22 cellular contexts compared by ENCODE assay signal in the genomic region with DNA sequence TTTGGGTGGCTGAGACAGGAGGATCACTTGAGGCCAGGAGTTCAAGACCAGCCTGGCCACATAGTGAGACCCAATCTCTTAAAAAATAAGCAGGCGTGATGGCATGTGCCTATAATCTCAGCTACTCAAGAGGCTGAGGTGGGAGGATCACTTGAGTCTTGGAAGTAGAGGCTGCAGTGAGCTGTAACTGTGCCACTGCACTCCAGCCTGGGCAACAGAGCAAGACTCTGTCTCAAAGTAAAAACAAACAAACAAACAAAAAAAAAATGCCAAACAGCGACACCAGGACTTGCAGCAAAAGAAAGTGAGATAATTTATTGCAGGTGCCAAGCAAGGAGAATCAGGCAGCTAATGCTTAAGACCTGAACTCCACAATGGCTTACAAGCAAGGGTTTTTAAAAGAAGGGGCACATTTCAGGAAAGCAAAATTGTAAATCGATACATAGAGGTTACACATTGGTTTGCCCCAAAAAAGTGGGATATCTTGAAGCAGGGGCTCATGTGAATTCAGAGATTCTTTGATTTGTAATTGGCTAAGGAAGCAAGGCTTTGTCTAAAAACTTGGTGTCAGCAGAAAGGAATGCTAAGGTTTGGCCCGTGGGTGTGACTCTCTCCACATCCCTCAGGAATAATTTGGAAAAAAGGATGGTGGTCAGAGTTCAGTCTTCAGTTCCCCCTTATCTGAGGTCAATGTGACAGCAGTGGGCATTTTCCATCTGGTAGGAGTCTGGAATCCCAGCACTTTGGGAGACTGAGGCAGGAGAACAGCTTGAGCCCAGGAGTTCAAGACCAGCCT. TPM values are rescaled to one million over a fixed set of nuclear protein-coding genes. Genes with fewer than 3 reads are reported as not detected.
DNase-seq lines count a peak whose midpoint lies in the region; ATAC-seq, FAIRE-seq and TF ChIP-seq lines count a peak whose summit lies in the region.
"Had no signal": no experiment of that assay in that cellular context is flagged by ENCODE, and none has a peak within 500 bp of the region (broad histone marks: within the 10 kb centered on the region; RNA-seq: fewer than 3 reads in every experiment).

No MANE protein-coding gene starts in this region.

- H4K91ac ChIP-seq in H1 (replicated peaks; ENCODE audit: insufficient read length, low read length) (no peak overlapping the region), neuronal stem cell (ENCODE audit: low read depth, low read length, poor library complexity) (no peak overlapping the region)

- H3K9ac ChIP-seq in MM.1S (ENCODE audit: low read length) (no peak overlapping the region; the same call in 1 of the 2 replicates), H1 (replicated peaks in 1 of 4; ENCODE audit: extremely low read depth in 1 of 4, low read depth in 3 of 4, low read length in 3 of 4) (no peak overlapping the region), neuronal stem cell (ENCODE audit: low read depth, low read length, poor library complexity) (no peak overlapping the region)
- H3K9ac ChIP-seq: SK-N-SH had no signal

- TF ChIP-seq CTCF in MM.1S (IDR thresholded peaks at IDR 0.05; ENCODE audit: low read length) (no peak), H1 (IDR thresholded peaks at IDR 0.05; ENCODE audit: control extremely low read depth in 1 of 3, insufficient read depth in 1 of 3, low read depth in 1 of 3, low read length in 3 of 3) (no peak), spleen (IDR thresholded peaks at IDR 0.05 in 8 of 11, conservative IDR thresholded peaks at IDR 0.05 in 3 of 11) (no peak)

- DNase-seq in GM03348 (ENCODE audit: low spot score), result peak; percentile 49
- no peak for DNase-seq in MM.1S
- no peak for DNase-seq in H1 (ENCODE audit: low read depth in 1 of 2, low spot score in 2 of 2)
- no peak for DNase-seq in spleen
- DNase-seq in activated CD4-positive, alpha-beta T cell treated with anti-CD3 and anti-CD28 coated beads for 36 hours, result no peak
- no peak for DNase-seq in neuronal stem cell (ENCODE audit: low spot score)
- DNase-seq: activated CD4-positive, alpha-beta T cell treated with anti-CD3 and anti-CD28 coated beads for 4 hours; activated naive CD4-positive, alpha-beta T cell treated with anti-CD3 and anti-CD28 coated beads for 36 hours; activated T-cell treated with anti-CD3 and anti-CD28 coated beads for 4 hours; dermis blood vessel endothelial cell; glutamatergic neuron; MV-4-11; NCI-H2029; NCI-H524; OCI-M1; SK-N-SH; tibial artery had no signal

- H2BK20ac ChIP-seq in H1 (ENCODE audit: low read length), result peak overlapping the region; percentile 36; the same call in 1 of the 2 replicates

- TF ChIP-seq POLR2A in H1 (IDR thresholded peaks at IDR 0.05; ENCODE audit: control extremely low read depth in 1 of 2, low read depth in 2 of 2, low read length in 2 of 2) (no peak), spleen (IDR thresholded peaks at IDR 0.05) (no peak)

- H3K36me3 Mint-ChIP-seq in activated CD4-positive, alpha-beta T cell treated with anti-CD3 and anti-CD28 coated beads for 36 hours (ENCODE audit: low read depth), result no peaks in the 10 kb centered on the region
- H3K36me3 Mint-ChIP-seq: natural killer cell treated with Interleukin-12 subunit alpha and Interleukin-12 subunit beta and Interleukin-15 and Interleukin-18, amount 100 ng/mL, for 72 hours had no signal

- peaks cover 3% of the 10 kb centered on the region for H3K23me2 ChIP-seq in H1 (ENCODE audit: low read depth, low read length)

- POLR2A ChIA-PET in H1 (lab: Charles Lee; ENCODE audit: partially characterized antibody), result interaction anchor here (0.8 to 2.4 kb wide), 5 partner anchors 9 to 24 kb away, joined by 3 to 6 read pairs (median 5); no protein-coding TSS in a partner anchor
- POLR2A ChIA-PET in activated CD4-positive, alpha-beta T cell treated with anti-CD3 and anti-CD28 coated beads for 36 hours (lab: Charles Lee), result no interaction called here

- H3K9me2 ChIP-seq in MM.1S (replicated peaks; ENCODE audit: insufficient read depth, low read length), result no peaks in the 10 kb centered on the region
- H3K9me2 ChIP-seq: SK-N-SH had no signal

- H3K36me3 ChIP-seq in MM.1S (replicated peaks; ENCODE audit: insufficient read depth, low read length) (no peaks in the 10 kb centered on the region), H1 (ENCODE audit: control insufficient read depth in 2 of 4, insufficient read depth in 4 of 4, low read length in 3 of 4) (no peaks in the 10 kb centered on the region), spleen (no peaks in the 10 kb centered on the region), neuronal stem cell (replicated peaks in 1 of 2; ENCODE audit: control insufficient read depth in 2 of 2, insufficient read depth in 2 of 2, low read length in 2 of 2) (no peaks in the 10 kb centered on the region)
- H3K36me3 ChIP-seq: HAP-1, prostate gland, tibial artery had no signal

- no peak overlapping the region for H3K56ac ChIP-seq in H1 (replicated peaks; ENCODE audit: insufficient read length, low read depth, low read length)

- no peak overlapping the region for H2BK120ac ChIP-seq in H1 (replicated peaks; ENCODE audit: low read depth, low read length)
- no peak overlapping the region for H2BK120ac ChIP-seq in neuronal stem cell (ENCODE audit: low read depth, low read length)

- H3F3A ChIP-seq in MM.1S (ENCODE audit: insufficient read depth, low read length), result peaks cover 15% of the 10 kb centered on the region

- no peaks in the 10 kb centered on the region for H3K9me3 Mint-ChIP-seq in activated CD4-positive, alpha-beta T cell treated with anti-CD3 and anti-CD28 coated beads for 36 hours (ENCODE audit: low read depth)
- H3K9me3 Mint-ChIP-seq: natural killer cell treated with Interleukin-12 subunit alpha and Interleukin-12 subunit beta and Interleukin-15 and Interleukin-18, amount 100 ng/mL, for 72 hours had no signal

- H3K4me1 ChIP-seq in MM.1S (ENCODE audit: low read length) (peaks cover 31% of the 10 kb centered on the region), H1 (replicated peaks in 1 of 4; ENCODE audit: control insufficient read depth in 3 of 4, insufficient read depth in 4 of 4, low read length in 3 of 4) (peaks cover 0 to 8% (median 3%) of the 10 kb centered on the region in 4 experiments; a peak in 5 of 7 replicates), spleen (peaks cover 7 to 38% (median 26%) of the 10 kb centered on the region in 6 donors), neuronal stem cell (ENCODE audit: control insufficient read depth in 2 of 2, insufficient read depth in 1 of 2, low read depth in 1 of 2, low read length in 2 of 2) (peaks cover 6 to 7% of the 10 kb centered on the region in 2 donors)
- H3K4me1 ChIP-seq: prostate gland had no signal

- H3K14ac ChIP-seq in H1 (ENCODE audit: insufficient read length) (no peak overlapping the region), neuronal stem cell (ENCODE audit: low read length) (no peak overlapping the region)

- H4K20me1 ChIP-seq in MM.1S (ENCODE audit: insufficient read depth, low read length) (no peaks in the 10 kb centered on the region), H1 (replicated peaks in 1 of 2; ENCODE audit: control insufficient read depth in 1 of 2, insufficient read depth in 2 of 2, low read length in 2 of 2) (no peaks in the 10 kb centered on the region)

- H3K18ac ChIP-seq in H1 (ENCODE audit: extremely low read depth, low read length) (no peak overlapping the region), neuronal stem cell (ENCODE audit: low read length) (no peak overlapping the region)

- H3K4ac ChIP-seq in H1 (replicated peaks; ENCODE audit: insufficient read length, low read depth, low read length) (no peak overlapping the region), neuronal stem cell (ENCODE audit: low read length) (no peak overlapping the region)

- no peak for TF ChIP-seq EP300 in H1 (IDR thresholded peaks at IDR 0.05; ENCODE audit: borderline replicate concordance in 1 of 2, low read depth in 2 of 2, low read length in 2 of 2)

- H3K4me3 Mint-ChIP-seq in activated CD4-positive, alpha-beta T cell treated with anti-CD3 and anti-CD28 coated beads for 36 hours, result no peak overlapping the region
- H3K4me3 Mint-ChIP-seq: activated naive CD4-positive, alpha-beta T cell treated with anti-CD3 and anti-CD28 coated beads for 36 hours; natural killer cell treated with Interleukin-12 subunit alpha and Interleukin-12 subunit beta and Interleukin-15 and Interleukin-18, amount 100 ng/mL, for 72 hours had no signal

- H3K4me2 ChIP-seq in MM.1S (ENCODE audit: low read depth, low read length) (peak overlapping the region; percentile 58; the same call in 1 of the 2 replicates), H1 (ENCODE audit: insufficient read depth in 1 of 2, low read depth in 2 of 2, low read length in 2 of 2) (no peak overlapping the region), neuronal stem cell (ENCODE audit: insufficient read depth, low read length, poor library complexity, severe bottlenecking) (no peak overlapping the region)
- H3K4me2 ChIP-seq: SK-N-SH had no signal

- FAIRE-seq in H1 (lab: Jason Lieb, UNC), result no peak

- H2BK5ac ChIP-seq in H1 (ENCODE audit: low read depth, low read length) (no peak overlapping the region), neuronal stem cell (ENCODE audit: low read length) (no peak overlapping the region)

- H3K79me1 ChIP-seq in H1 (ENCODE audit: low read depth, low read length) (no peaks in the 10 kb centered on the region), neuronal stem cell (ENCODE audit: low read depth, low read length) (no peaks in the 10 kb centered on the region)

- H2BK15ac ChIP-seq in H1 (ENCODE audit: low read length) (no peak overlapping the region), neuronal stem cell (ENCODE audit: low read length) (no peak overlapping the region)

- H3K27me3 Mint-ChIP-seq in activated CD4-positive, alpha-beta T cell treated with anti-CD3 and anti-CD28 coated beads for 36 hours, result no peaks in the 10 kb centered on the region
- H3K27me3 Mint-ChIP-seq: natural killer cell treated with Interleukin-12 subunit alpha and Interleukin-12 subunit beta and Interleukin-15 and Interleukin-18, amount 100 ng/mL, for 72 hours had no signal

- no peak overlapping the region for H2BK12ac ChIP-seq in H1 (ENCODE audit: low read depth, low read length)
- no peak overlapping the region for H2BK12ac ChIP-seq in neuronal stem cell (ENCODE audit: low read length)

- H3K27ac Mint-ChIP-seq in activated CD4-positive, alpha-beta T cell treated with anti-CD3 and anti-CD28 coated beads for 36 hours, result no peak overlapping the region
- H3K27ac Mint-ChIP-seq: activated naive CD4-positive, alpha-beta T cell treated with anti-CD3 and anti-CD28 coated beads for 36 hours; natural killer cell treated with Interleukin-12 subunit alpha and Interleukin-12 subunit beta and Interleukin-15 and Interleukin-18, amount 100 ng/mL, for 72 hours had no signal

- H3K4me1 Mint-ChIP-seq in activated CD4-positive, alpha-beta T cell treated with anti-CD3 and anti-CD28 coated beads for 36 hours, result peaks cover 10% of the 10 kb centered on the region

- H2AK5ac ChIP-seq in H1 (ENCODE audit: low read depth, low read length) (no peak overlapping the region), neuronal stem cell (ENCODE audit: low read depth, low read length) (no peak overlapping the region)

- no peak for TF ChIP-seq RAD21 in H1 (IDR thresholded peaks at IDR 0.05 in 1 of 2, conservative IDR thresholded peaks at IDR 0.05 in 1 of 2; ENCODE audit: low read depth in 2 of 2, low read length in 2 of 2)

- intact Hi-C loops in spleen (cut with DNase I; ENCODE audit: low total_unique reads), result no loop called here
- intact Hi-C loops in activated CD4-positive, alpha-beta T cell treated with anti-CD3 and anti-CD28 coated beads for 36 hours (cut with DNase I, micrococcal nuclease), result no loop called here

- H3K23ac ChIP-seq in H1 (ENCODE audit: insufficient read length) (no peak overlapping the region), neuronal stem cell (ENCODE audit: low read depth, low read length, poor library complexity) (no peak overlapping the region)

- no peak for ATAC-seq in HG03108 (IDR thresholded peaks at IDR 0.05; ENCODE audit: unreplicated experiment)
- ATAC-seq in activated CD4-positive, alpha-beta T cell treated with anti-CD3 and anti-CD28 coated beads for 36 hours, result no peak
- ATAC-seq: natural killer cell treated with Interleukin-12 subunit alpha and Interleukin-12 subunit beta and Interleukin-15 and Interleukin-18, amount 100 ng/mL, for 72 hours had no signal

- H4K8ac ChIP-seq in H1 (ENCODE audit: extremely low read depth, insufficient read depth, low read length), result no peak overlapping the region
- H4K8ac ChIP-seq in neuronal stem cell (ENCODE audit: low read depth, low read length), result no peak overlapping the region

- H4K5ac ChIP-seq in H1 (ENCODE audit: insufficient read length, low read depth, low read length), result no peak overlapping the region

- no peaks in the 10 kb centered on the region for H3K79me2 ChIP-seq in MM.1S (ENCODE audit: low read length)
- H3K79me2 ChIP-seq in H1 (ENCODE audit: control insufficient read depth in 1 of 2, insufficient read depth in 2 of 2, low read length in 2 of 2), result no peaks in the 10 kb centered on the region

- H3K9me3 ChIP-seq in MM.1S (replicated peaks; ENCODE audit: insufficient read depth, low read length) (no peaks in the 10 kb centered on the region), H1 (ENCODE audit: insufficient read depth in 2 of 2, low read depth in 1 of 2, low read length in 1 of 2) (no peaks in the 10 kb centered on the region), spleen (peaks cover 0 to 9% (median 0%) of the 10 kb centered on the region in 8 donors), neuronal stem cell (replicated peaks in 1 of 2; ENCODE audit: control insufficient read depth in 2 of 2, insufficient read depth in 1 of 2, low read depth in 1 of 2, low read length in 2 of 2) (peaks cover 6 to 11% of the 10 kb centered on the region in 2 donors)
- H3K9me3 ChIP-seq: prostate gland, SK-N-SH, tibial artery had no signal

- H3K27ac ChIP-seq in MM.1S (ENCODE audit: low read length), result peak overlapping the region; percentile 72; the same call in 1 of the 2 replicates
- H3K27ac ChIP-seq in H1 (ENCODE audit: low read depth, low read length), result no peak overlapping the region
- H3K27ac ChIP-seq in spleen, result peak overlapping the region in 5 of 8 donors; percentile 29 to 55 (median 41)
- no peak overlapping the region for H3K27ac ChIP-seq in neuronal stem cell (replicated peaks; ENCODE audit: low read length)
- H3K27ac ChIP-seq: C4-2B, prostate gland, tibial artery had no signal

- H2AFZ ChIP-seq in MM.1S (ENCODE audit: low read length) (no peak overlapping the region; the same call in 1 of the 2 replicates), H1 (ENCODE audit: low read length) (no peak overlapping the region), neuronal stem cell (ENCODE audit: low read length) (no peak overlapping the region)

- H3K27me3 ChIP-seq in MM.1S (replicated peaks; ENCODE audit: insufficient read depth, low read length) (no peaks in the 10 kb centered on the region), H1 (replicated peaks in 1 of 4; ENCODE audit: control insufficient read depth in 3 of 4, extremely low read depth in 1 of 4, insufficient read depth in 3 of 4, low read length in 3 of 4) (no peaks in the 10 kb centered on the region), spleen (replicated peaks in 1 of 7) (no peaks in the 10 kb centered on the region), neuronal stem cell (ENCODE audit: control insufficient read depth in 3 of 3, insufficient read depth in 3 of 3, low read depth in 1 of 3, low read length in 3 of 3) (no peaks in the 10 kb centered on the region)
- H3K27me3 ChIP-seq: tibial artery had no signal

- H3K4me3 ChIP-seq in MM.1S (ENCODE audit: low read length) (no peak overlapping the region), H1 (ENCODE audit: extremely low read depth in 1 of 4, insufficient read depth in 2 of 4, low read depth in 3 of 4, low read length in 4 of 4) (no peak overlapping the region), spleen (no peak overlapping the region), neuronal stem cell (ENCODE audit: low read length in 2 of 2) (no peak overlapping the region)
- H3K4me3 ChIP-seq: HAP-1, prostate gland, tibial artery had no signal

- WGBS in H1 (ENCODE audit: extremely low coverage in 1 of 2, insufficient coverage in 1 of 2, insufficient read length in 1 of 2, insufficient replicate concordance in 2 of 2, low coverage in 1 of 2, low lambda C conversion rate in 2 of 2, missing lambda C conversion rate in 1 of 2), 2 experiments, result 77% methylated on average over 4 of the region's 4 CpGs; no CpG with 5 or more reads in 1 of the 2 experiments
- WGBS in spleen, 5 donors, result 77 to 90% (median 89%) methylated on average over 4 of the region's 4 CpGs
- no CpG with 5 or more reads among the region's 4 CpGs for WGBS in neuronal stem cell (ENCODE audit: extremely low coverage in 2 of 2, insufficient read length in 2 of 2, insufficient replicate concordance in 1 of 2), 2 donors

- CTCF ChIA-PET in H1 (lab: Charles Lee; ENCODE audit: partially characterized antibody), result interaction anchor here (0.7 to 2.4 kb wide), 6 partner anchors 7 to 278 kb away, joined by 3 to 6 read pairs (median 4); a partner anchor contains a TSS
- CTCF ChIA-PET in activated CD4-positive, alpha-beta T cell treated with anti-CD3 and anti-CD28 coated beads for 36 hours (lab: Charles Lee), result interaction anchor here (1.5 to 2.8 kb wide), 3 partner anchors 14 to 17 kb away, joined by 6 to 11 read pairs (median 7); no protein-coding TSS in a partner anchor

RNA-seq across cellular contexts. Expression of a gene that starts 5.2 kb away (rescaled TPM):
- 31.0 and 32.9 TPM in 2 replicates for total RNA-seq in H1 (2021; fragmentation: NEBNext Ultra II Directional; extraction: Animal tissue kit (Norgen Biotek cat#: 25700))
- polyA plus RNA-seq in H1 (2011; rRNA removed) (74.8 and 79.0 TPM in 2 replicates), spleen (10 to 100 TPM; 16.4 to 29.6 (median 20.5) TPM)
- polyA plus RNA-seq in H1 (2011; cell fraction: cytosol; rRNA removed), result 88.7 TPM
- polyA plus RNA-seq in H1 (2011; cell fraction: nucleus; rRNA removed), result 104 TPM
- polyA plus RNA-seq in H1 (2012, experiment 1 of 2), result 44.3 to 62.8 TPM (median 52.9 TPM) in 4 replicates
- 63.0 TPM for polyA plus RNA-seq in H1 (2012, experiment 2 of 2)
- polyA plus RNA-seq in H1 (2013, experiment 1 of 2), result 23.0 TPM
- 22.5 TPM for polyA plus RNA-seq in H1 (2013, experiment 2 of 2)
- 100 and 102 TPM in 2 replicates for polyA minus RNA-seq in H1 (2011; rRNA and poly(A)+ RNA removed)
- 31.6 TPM for polyA minus RNA-seq in H1 (2011; cell fraction: cytosol; rRNA and poly(A)+ RNA removed)
- polyA minus RNA-seq in H1 (2011; cell fraction: nucleus; rRNA and poly(A)+ RNA removed), result 57.5 TPM
- total RNA-seq in spleen, result 10 to 100 TPM; 25.6 to 49.9 (median 41.0) TPM
- 10 to 100 TPM; 75.7 to 93.3 TPM for total RNA-seq in activated CD4-positive, alpha-beta T cell treated with anti-CD3 and anti-CD28 coated beads for 36 hours
- polyA plus RNA-seq in neuronal stem cell (2013, experiment 1 of 2), result 30.2 TPM
- 33.1 TPM for polyA plus RNA-seq in neuronal stem cell (2013, experiment 2 of 2)

RNA-seq across cellular contexts. Expression of a gene that starts 11.5 kb away (rescaled TPM):
- total RNA-seq in H1 (2021; fragmentation: NEBNext Ultra II Directional; extraction: Animal tissue kit (Norgen Biotek cat#: 25700)), result 40.3 and 41.7 TPM in 2 replicates
- polyA plus RNA-seq in H1 (2011; rRNA removed), result 112 and 131 TPM in 2 replicates
- polyA plus RNA-seq in H1 (2011; cell fraction: cytosol; rRNA removed), result 54.5 TPM
- 69.7 TPM for polyA plus RNA-seq in H1 (2011; cell fraction: nucleus; rRNA removed)
- polyA plus RNA-seq in H1 (2012, experiment 1 of 2), result 32.4 to 42.6 TPM (median 38.6 TPM) in 4 replicates
- 42.5 TPM for polyA plus RNA-seq in H1 (2012, experiment 2 of 2)
- polyA plus RNA-seq in H1 (2013, experiment 1 of 2), result 49.4 TPM
- polyA plus RNA-seq in H1 (2013, experiment 2 of 2), result 59.2 TPM
- polyA minus RNA-seq in H1 (2011; rRNA and poly(A)+ RNA removed), result 83.8 and 86.8 TPM in 2 replicates
- 39.1 TPM for polyA minus RNA-seq in H1 (2011; cell fraction: cytosol; rRNA and poly(A)+ RNA removed)
- 29.2 TPM for polyA minus RNA-seq in H1 (2011; cell fraction: nucleus; rRNA and poly(A)+ RNA removed)
- 100 to 1,000 TPM in 5 of 7 donors, 10 to 100 TPM in 2; 84.3 to 129 (median 113) TPM for total RNA-seq in spleen
- polyA plus RNA-seq in spleen, result 10 to 100 TPM; 34.7 to 48.1 (median 38.5) TPM
- 10 to 100 TPM; 61.6 to 83.4 TPM for total RNA-seq in activated CD4-positive, alpha-beta T cell treated with anti-CD3 and anti-CD28 coated beads for 36 hours
- polyA plus RNA-seq in neuronal stem cell (2013, experiment 1 of 2), result 40.9 TPM
- polyA plus RNA-seq in neuronal stem cell (2013, experiment 2 of 2), result 46.5 TPM

RNA-seq across cellular contexts. Expression of a gene that starts 22.0 kb away (rescaled TPM):
- total RNA-seq in H1 (2021; fragmentation: NEBNext Ultra II Directional; extraction: Animal tissue kit (Norgen Biotek cat#: 25700)), result 56.1 and 57.1 TPM in 2 replicates
- polyA plus RNA-seq in H1 (2011; rRNA removed) (66.6 and 91.3 TPM in 2 replicates), spleen (10 to 100 TPM; 18.6 to 31.3 (median 20.1) TPM)
- 111 TPM for polyA plus RNA-seq in H1 (2011; cell fraction: cytosol; rRNA removed)
- 237 TPM for polyA plus RNA-seq in H1 (2011; cell fraction: nucleus; rRNA removed)
- 43.7 to 58.2 TPM (median 47.1 TPM) in 4 replicates for polyA plus RNA-seq in H1 (2012, experiment 1 of 2)
- 24.3 TPM for polyA plus RNA-seq in H1 (2012, experiment 2 of 2)
- polyA plus RNA-seq in H1 (2013, experiment 1 of 2), result 42.0 TPM
- 27.8 TPM for polyA plus RNA-seq in H1 (2013, experiment 2 of 2)
- polyA minus RNA-seq in H1 (2011; rRNA and poly(A)+ RNA removed), result 61.6 and 65.5 TPM in 2 replicates
- polyA minus RNA-seq in H1 (2011; cell fraction: cytosol; rRNA and poly(A)+ RNA removed), result 27.2 TPM
- polyA minus RNA-seq in H1 (2011; cell fraction: nucleus; rRNA and poly(A)+ RNA removed), result 58.1 TPM
- total RNA-seq in spleen, result 100 to 1,000 TPM in 1 of 7 donors, 10 to 100 TPM in 6; 54.6 to 103 (median 69.8) TPM
- 10 to 100 TPM; 39.3 to 49.7 TPM for total RNA-seq in activated CD4-positive, alpha-beta T cell treated with anti-CD3 and anti-CD28 coated beads for 36 hours
- 63.9 TPM for polyA plus RNA-seq in neuronal stem cell (2013, experiment 1 of 2)
- 61.0 TPM for polyA plus RNA-seq in neuronal stem cell (2013, experiment 2 of 2)

RNA-seq across cellular contexts. Expression of a gene that starts 41.7 kb away (rescaled TPM):
- 25.0 and 27.1 TPM in 2 replicates for total RNA-seq in H1 (2021; fragmentation: NEBNext Ultra II Directional; extraction: Animal tissue kit (Norgen Biotek cat#: 25700))
- 34.4 and 52.2 TPM in 2 replicates for polyA plus RNA-seq in H1 (2011; rRNA removed)
- 39.6 TPM for polyA plus RNA-seq in H1 (2011; cell fraction: cytosol; rRNA removed)
- polyA plus RNA-seq in H1 (2011; cell fraction: nucleus; rRNA removed), result 241 TPM
- polyA plus RNA-seq in H1 (2012, experiment 1 of 2), result 23.8 to 32.8 TPM (median 27.6 TPM) in 4 replicates
- polyA plus RNA-seq in H1 (2012, experiment 2 of 2), result 22.2 TPM
- 23.5 TPM for polyA plus RNA-seq in H1 (2013, experiment 1 of 2)
- 20.5 TPM for polyA plus RNA-seq in H1 (2013, experiment 2 of 2)
- 22.9 and 29.2 TPM in 2 replicates for polyA minus RNA-seq in H1 (2011; rRNA and poly(A)+ RNA removed)
- polyA minus RNA-seq in H1 (2011; cell fraction: cytosol; rRNA and poly(A)+ RNA removed), result 14.8 TPM
- polyA minus RNA-seq in H1 (2011; cell fraction: nucleus; rRNA and poly(A)+ RNA removed), result 30.0 TPM
- 10 to 100 TPM; 51.7 to 74.6 (median 57.7) TPM for total RNA-seq in spleen
- 10 to 100 TPM; 33.2 to 71.5 (median 64.7) TPM for polyA plus RNA-seq in spleen
- total RNA-seq in activated CD4-positive, alpha-beta T cell treated with anti-CD3 and anti-CD28 coated beads for 36 hours, result 10 to 100 TPM; 40.3 to 45.2 TPM
- polyA plus RNA-seq in neuronal stem cell (2013, experiment 1 of 2), result 16.2 TPM
- 15.9 TPM for polyA plus RNA-seq in neuronal stem cell (2013, experiment 2 of 2)

RNA-seq across cellular contexts. Expression of a gene that starts 53.2 kb away (rescaled TPM):
- 367 and 373 TPM in 2 replicates for total RNA-seq in H1 (2021; fragmentation: NEBNext Ultra II Directional; extraction: Animal tissue kit (Norgen Biotek cat#: 25700))
- polyA plus RNA-seq in H1 (2011; rRNA removed), result 228 and 270 TPM in 2 replicates
- polyA plus RNA-seq in H1 (2011; cell fraction: cytosol; rRNA removed), result 199 TPM
- polyA plus RNA-seq in H1 (2011; cell fraction: nucleus; rRNA removed), result 180 TPM
- polyA plus RNA-seq in H1 (2012, experiment 1 of 2), result 450 to 541 TPM (median 483 TPM) in 4 replicates
- 390 TPM for polyA plus RNA-seq in H1 (2012, experiment 2 of 2)
- 715 TPM for polyA plus RNA-seq in H1 (2013, experiment 1 of 2)
- polyA plus RNA-seq in H1 (2013, experiment 2 of 2), result 668 TPM
- 51.3 and 57.4 TPM in 2 replicates for polyA minus RNA-seq in H1 (2011; rRNA and poly(A)+ RNA removed)
- 129 TPM for polyA minus RNA-seq in H1 (2011; cell fraction: cytosol; rRNA and poly(A)+ RNA removed)
- polyA minus RNA-seq in H1 (2011; cell fraction: nucleus; rRNA and poly(A)+ RNA removed), result 64.8 TPM
- 100 to 1,000 TPM in 4 of 7 donors, 10 to 100 TPM in 3; 83.2 to 122 (median 108) TPM for total RNA-seq in spleen
- polyA plus RNA-seq in spleen, result 100 to 1,000 TPM; 142 to 247 (median 221) TPM
- 100 to 1,000 TPM; 313 to 319 TPM for total RNA-seq in activated CD4-positive, alpha-beta T cell treated with anti-CD3 and anti-CD28 coated beads for 36 hours
- polyA plus RNA-seq in neuronal stem cell (2013, experiment 1 of 2), result 306 TPM
- 291 TPM for polyA plus RNA-seq in neuronal stem cell (2013, experiment 2 of 2)

Comparison
In these comparisons a context has a peak if more than half of its experiments do, and no peak if none do; other contexts are left out.
1. H3K27ac ChIP-seq: peak in MM.1S (single experiment) and spleen (5 of 8); none in H1 (single experiment) and neuronal stem cell (single experiment).